ENCODE assay signal across 16 cellular contexts in the genomic region with DNA sequence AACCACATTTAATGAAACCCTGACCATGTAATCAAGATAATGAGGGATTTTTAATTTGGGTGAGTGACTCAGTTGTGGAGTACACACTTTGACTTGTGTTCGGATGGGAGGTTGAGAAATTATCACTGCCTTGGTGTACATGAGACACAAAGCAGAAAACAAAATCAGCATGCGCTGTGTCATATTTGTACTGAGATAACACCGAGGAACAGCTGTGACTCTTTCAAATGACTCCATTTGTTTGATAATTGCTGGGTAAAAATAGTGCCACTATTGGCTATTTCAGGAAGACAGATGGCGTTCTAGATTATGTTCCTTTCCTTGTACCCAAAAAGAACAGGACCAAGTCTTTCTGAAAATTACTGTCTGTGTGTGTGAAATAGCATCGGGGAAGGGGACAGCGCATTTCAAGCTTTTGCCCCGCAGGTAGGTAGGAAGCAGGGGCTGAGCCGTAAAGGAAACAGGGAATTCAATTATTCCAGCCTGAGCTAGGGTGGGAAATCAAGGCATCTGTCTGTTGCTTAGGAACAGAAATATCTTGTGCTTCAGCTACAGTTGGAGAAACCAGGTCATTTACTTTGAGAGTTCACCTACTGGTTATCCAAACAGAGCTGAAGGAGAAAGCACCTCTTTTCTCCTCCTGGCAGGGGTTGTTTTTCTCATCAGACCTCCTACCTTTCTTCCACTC.
DNase-seq lines count a peak whose midpoint lies in the region; ATAC-seq lines count a peak whose summit lies in the region.
"Had no signal": no experiment of that assay in that cellular context is flagged by ENCODE, and none has a peak within 500 bp of the region (broad histone marks: within the 10 kb centered on the region; RNA-seq: fewer than 3 reads in every experiment).

No MANE protein-coding gene starts in this region.

- no peaks in the 10 kb centered on the region for H3K36me3 ChIP-seq in BLaER1 treated with 17β-estradiol and CSF1 and Interleukin-3, amounts not matched to agents 10 nM and 100 nM
- H3K36me3 ChIP-seq: SJSA1 had no signal

- DNase-seq in NCI-H69 (lab: John Stamatoyannopoulos, UW) (peak; percentile 94), inferior parietal cortex (ENCODE audit: extremely low spot score) (peak; percentile 73), SIG-M5 (lab: John Stamatoyannopoulos, UW) (no peak), A172 (ENCODE audit: low spot score) (no peak), Kasumi-1 (lab: John Stamatoyannopoulos, UW) (no peak)
- DNase-seq in activated CD4-positive, alpha-beta T cell treated with anti-CD3 and anti-CD28 coated beads for 48 hours = no peak
- DNase-seq: activated CD4-positive, alpha-beta memory T cell treated with anti-CD3 and anti-CD28 coated beads, Interleukin-2, amount 10 ng/mL, durations not matched to agents 7 days and 5 days; effector CD8-positive, alpha-beta T cell; IMR-90; NCI-H1436 treated with DMSO at 0.1 percent for 48 hours; occipital lobe; stimulated activated CD4-positive, alpha-beta T cell treated with anti-CD3 and anti-CD28 coated beads, Interleukin-15, amount 100 ng/mL, for 24 hours; testis had no signal

- H4K20me1 ChIP-seq in BLaER1 treated with 17β-estradiol and CSF1 and Interleukin-3, amounts not matched to agents 10 nM and 100 nM = no peaks in the 10 kb centered on the region

- H3K27me3 ChIP-seq in BLaER1 treated with 17β-estradiol and CSF1 and Interleukin-3, amounts not matched to agents 10 nM and 100 nM = no peaks in the 10 kb centered on the region
- H3K27me3 ChIP-seq: testis had no signal

- no peak overlapping the region for H3K27ac ChIP-seq in BLaER1 treated with 17β-estradiol and CSF1 and Interleukin-3, amounts not matched to agents 10 nM and 100 nM
- H3K27ac ChIP-seq: SJSA1, testis had no signal

- H3K4me3 ChIP-seq in BLaER1 treated with 17β-estradiol and CSF1 and Interleukin-3, amounts not matched to agents 10 nM and 100 nM = no peak overlapping the region
- H3K4me3 ChIP-seq: SJSA1, testis had no signal

- H3K4me2 ChIP-seq in BLaER1 treated with 17β-estradiol and CSF1 and Interleukin-3, amounts not matched to agents 10 nM and 100 nM = peak overlapping the region in 6 of 11 experiments; percentile 9 to 38 (median 27); a peak in 7 of 22 replicates

- peak; percentile 56 for ATAC-seq in HG02852 (IDR thresholded peaks at IDR 0.05; ENCODE audit: unreplicated experiment)

- H3K9me3 ChIP-seq in BLaER1 treated with 17β-estradiol and CSF1 and Interleukin-3, amounts not matched to agents 10 nM and 100 nM (replicated peaks in 1 of 11) = peaks cover 0 to 3% (median 0%) of the 10 kb centered on the region in 11 experiments; a peak in 3 of 22 replicates
- H3K9me3 ChIP-seq: SJSA1, testis had no signal

- H3K9ac ChIP-seq in BLaER1 treated with 17β-estradiol and CSF1 and Interleukin-3, amounts not matched to agents 10 nM and 100 nM = no peak overlapping the region

- peaks cover 0 to 29% (median 16%) of the 10 kb centered on the region in 10 experiments; a peak in 14 of 20 replicates for H3K4me1 ChIP-seq in BLaER1 treated with 17β-estradiol and CSF1 and Interleukin-3, amounts not matched to agents 10 nM and 100 nM
- H3K4me1 ChIP-seq: SJSA1, testis had no signal

Comparison
In these comparisons a context has a peak if more than half of its experiments do, and no peak if none do; other contexts are left out.
1. DNase-seq: peak in NCI-H69 (single experiment) and inferior parietal cortex (single experiment); none in SIG-M5 (single experiment), activated CD4-positive, alpha-beta T cell treated with anti-CD3 and anti-CD28 coated beads for 48 hours (single experiment), A172 (single experiment) and Kasumi-1 (0 of 2).